ENCODE assay signal across 31 cellular contexts in genomic region chr2:191183516-191183915, GRCh38.
"Had no signal": no experiment of that assay in that cellular context is flagged by ENCODE, and none has a peak within 500 bp of the region (broad histone marks: within the 10 kb centered on the region; RNA-seq: fewer than 3 reads in every experiment).

No MANE protein-coding gene starts in this region.

- H3K27me3 Mint-ChIP-seq: activated CD4-positive, alpha-beta memory T cell treated with anti-CD3 and anti-CD28 coated beads for 36 hours; activated CD4-positive, alpha-beta T cell treated with anti-CD3 and anti-CD28 coated beads for 36 hours; activated CD4-positive, alpha-beta T cell treated with anti-CD3 and anti-CD28 coated beads, Interleukin-2, amount 10 ng/mL, durations not matched to agents 24 days and 14 days; activated CD8-positive, alpha-beta memory T cell treated with anti-CD3 and anti-CD28 coated beads, Interleukin-2, amount 10 ng/mL, durations not matched to agents 7 days and 5 days; activated naive CD8-positive, alpha-beta T cell; brain; T-helper 17 cell had no signal

- H3K4me1 ChIP-seq: breast epithelium had no signal

- H3K9me3 ChIP-seq: breast epithelium, colonic mucosa, esophagus squamous epithelium had no signal

- ATAC-seq: activated CD4-positive, alpha-beta T cell treated with anti-CD3 and anti-CD28 coated beads for 36 hours; activated CD8-positive, alpha-beta memory T cell treated with anti-CD3 and anti-CD28 coated beads, Interleukin-2, amount 10 ng/mL, durations not matched to agents 7 days and 5 days; activated CD8-positive, alpha-beta T cell treated with anti-CD3 and anti-CD28 coated beads, Interleukin-2, amount 10 ng/mL, durations not matched to agents 7 days and 5 days; T-helper 17 cell had no signal

- H3K36me3 ChIP-seq: breast epithelium, cardiac muscle cell, colonic mucosa, esophagus squamous epithelium had no signal

- H3K27ac ChIP-seq: breast epithelium, cardiac muscle cell, colonic mucosa, epithelial cell of prostate, esophagus squamous epithelium had no signal

- H3K4me1 Mint-ChIP-seq: T-helper 17 cell had no signal

- H3K9me3 Mint-ChIP-seq: activated CD4-positive, alpha-beta memory T cell treated with anti-CD3 and anti-CD28 coated beads for 36 hours; activated CD4-positive, alpha-beta T cell treated with anti-CD3 and anti-CD28 coated beads, Interleukin-2, amount 10 ng/mL, durations not matched to agents 24 days and 14 days; activated naive CD4-positive, alpha-beta T cell treated with anti-CD3 and anti-CD28 coated beads for 36 hours; activated T-helper 1 cell treated with anti-CD3 and anti-CD28 coated beads, Interleukin-12 subunit alpha, Interleukin-12 subunit beta, Interleukin-2, Interleukin-4 antibody, amounts not matched to agents 30 ng/mL and 10 ng/mL and 1 ng/mL, durations not matched to agents 14 hours and 24 hours and 36 hours; activated T-helper 2 cell treated with anti-CD3 and anti-CD28 coated beads, Interferon-gamma antibody, Interleukin-2, Interleukin-4, amounts not matched to agents 10 μg/mL and 5 μg/mL and 100 μg/mL, durations not matched to agents 14 hours and 24 hours and 36 hours; brain; T-helper 2 cell treated with Interferon-gamma antibody and Interleukin-4, amounts not matched to agents 5 μg/mL and 100 μg/mL, for 36 hours had no signal

- H3K4me3 ChIP-seq: breast epithelium, cardiac muscle cell, colonic mucosa, esophagus squamous epithelium had no signal

- H3K27ac Mint-ChIP-seq: activated CD4-positive, alpha-beta memory T cell treated with anti-CD3 and anti-CD28 coated beads for 36 hours; activated CD4-positive, alpha-beta T cell treated with anti-CD3 and anti-CD28 coated beads for 36 hours; activated CD4-positive, alpha-beta T cell treated with anti-CD3 and anti-CD28 coated beads, Interleukin-2, amount 10 ng/mL, durations not matched to agents 24 days and 14 days; activated CD8-positive, alpha-beta memory T cell treated with anti-CD3 and anti-CD28 coated beads, Interleukin-2, amount 10 ng/mL, durations not matched to agents 7 days and 5 days; activated CD8-positive, alpha-beta T cell treated with anti-CD3 and anti-CD28 coated beads, Interleukin-2, amount 10 ng/mL, durations not matched to agents 7 days and 5 days; activated naive CD4-positive, alpha-beta T cell treated with anti-CD3 and anti-CD28 coated beads for 36 hours; activated naive CD8-positive, alpha-beta T cell; activated T-helper 1 cell treated with anti-CD3 and anti-CD28 coated beads, Interleukin-12 subunit alpha, Interleukin-12 subunit beta, Interleukin-2, Interleukin-4 antibody, amounts not matched to agents 30 ng/mL and 10 ng/mL and 1 ng/mL, durations not matched to agents 14 hours and 24 hours and 36 hours; activated T-helper 2 cell treated with anti-CD3 and anti-CD28 coated beads, Interferon-gamma antibody, Interleukin-2, Interleukin-4, amounts not matched to agents 10 μg/mL and 5 μg/mL and 100 μg/mL, durations not matched to agents 14 hours and 24 hours and 36 hours; brain; T-helper 17 cell; T-helper 2 cell treated with Interferon-gamma antibody and Interleukin-4, amounts not matched to agents 5 μg/mL and 100 μg/mL, for 36 hours had no signal

- H3K27me3 ChIP-seq: breast epithelium, cardiac muscle cell, colonic mucosa, esophagus squamous epithelium had no signal

- H3K4me3 Mint-ChIP-seq: activated CD4-positive, alpha-beta memory T cell treated with anti-CD3 and anti-CD28 coated beads for 36 hours; activated CD4-positive, alpha-beta T cell treated with anti-CD3 and anti-CD28 coated beads for 36 hours; activated CD4-positive, alpha-beta T cell treated with anti-CD3 and anti-CD28 coated beads, Interleukin-2, amount 10 ng/mL, durations not matched to agents 24 days and 14 days; activated CD8-positive, alpha-beta memory T cell treated with anti-CD3 and anti-CD28 coated beads, Interleukin-2, amount 10 ng/mL, durations not matched to agents 7 days and 5 days; activated CD8-positive, alpha-beta T cell treated with anti-CD3 and anti-CD28 coated beads, Interleukin-2, amount 10 ng/mL, durations not matched to agents 7 days and 5 days; activated naive CD4-positive, alpha-beta T cell treated with anti-CD3 and anti-CD28 coated beads for 36 hours; activated naive CD8-positive, alpha-beta T cell; activated T-helper 1 cell treated with anti-CD3 and anti-CD28 coated beads, Interleukin-12 subunit alpha, Interleukin-12 subunit beta, Interleukin-2, Interleukin-4 antibody, amounts not matched to agents 30 ng/mL and 10 ng/mL and 1 ng/mL, durations not matched to agents 14 hours and 24 hours and 36 hours; brain; T-helper 17 cell; T-helper 2 cell treated with Interferon-gamma antibody and Interleukin-4, amounts not matched to agents 5 μg/mL and 100 μg/mL, for 36 hours had no signal

- H3K36me3 Mint-ChIP-seq: activated CD4-positive, alpha-beta memory T cell treated with anti-CD3 and anti-CD28 coated beads for 36 hours; brain had no signal

- DNase-seq: activated CD4-positive, alpha-beta memory T cell treated with anti-CD3 and anti-CD28 coated beads for 36 hours; activated CD4-positive, alpha-beta T cell treated with anti-CD3 and anti-CD28 coated beads for 36 hours; activated CD4-positive, alpha-beta T cell treated with anti-CD3 and anti-CD28 coated beads, Interleukin-2, amount 10 ng/mL, durations not matched to agents 24 days and 14 days; activated CD4-positive, CD25-positive, alpha-beta regulatory T cell; activated CD4-positive, CD25-positive, alpha-beta regulatory T cell treated with anti-CD3 and anti-CD28 coated beads, Interleukin-2, amount 50 U/mL, for 72 hours; activated CD8-positive, alpha-beta memory T cell treated with anti-CD3 and anti-CD28 coated beads, Interleukin-2, amount 10 ng/mL, durations not matched to agents 7 days and 5 days; activated CD8-positive, alpha-beta memory T cell treated with anti-CD3 and anti-CD28 coated beads, Interleukin-2, amount 50 U/mL, for 4 hours; activated CD8-positive, alpha-beta T cell treated with anti-CD3 and anti-CD28 coated beads, Interleukin-2, amount 10 ng/mL, durations not matched to agents 7 days and 5 days; activated effector memory CD4-positive, alpha-beta T cell treated with anti-CD3 and anti-CD28 coated beads, Interleukin-2, amount 50 U/mL, for 16 hours; activated naive CD4-positive, alpha-beta T cell treated with anti-CD3 and anti-CD28 coated beads for 36 hours; activated T-cell treated with anti-CD3 and anti-CD28 coated beads, Interleukin-2, amount 50 U/mL, for 1 hour; activated T-cell treated with anti-CD3 and anti-CD28 coated beads, Interleukin-2, amount 50 U/mL, for 48 hours; amniotic stem cell; aorta; central memory CD4-positive, alpha-beta T cell; cerebellar nuclear complex; colonic mucosa; effector CD8-positive, alpha-beta T cell; esophagus squamous epithelium; head of caudate nucleus; T-helper 1 cell; T-helper 17 cell; T1000 had no signal
